ENCODE assay signal across 15 cellular contexts in genomic region chr1:173276922-173277800, GRCh38.
DNase-seq lines count a peak whose midpoint lies in the region; ATAC-seq and TF ChIP-seq lines count a peak whose summit lies in the region.
"Had no signal": no experiment of that assay in that cellular context is flagged by ENCODE, and none has a peak within 500 bp of the region (broad histone marks: within the 10 kb centered on the region; RNA-seq: fewer than 3 reads in every experiment).

No MANE protein-coding gene starts in this region.

- H3K4me3 Mint-ChIP-seq in immature natural killer cell = no peak overlapping the region
- H3K4me3 Mint-ChIP-seq: CD8-positive, alpha-beta memory T cell; type B pancreatic cell had no signal

- peak; percentile 94 for ATAC-seq in GM18520 (IDR thresholded peaks at IDR 0.05; ENCODE audit: unreplicated experiment)
- ATAC-seq in GM19468 (IDR thresholded peaks at IDR 0.05; ENCODE audit: extremely low read depth, unreplicated experiment) = peak; percentile 84
- ATAC-seq in HG02981 (IDR thresholded peaks at IDR 0.05; ENCODE audit: unreplicated experiment) = peak; percentile 86
- ATAC-seq in sciatic nerve = no peak

- no peak overlapping the region for H3K27ac Mint-ChIP-seq in immature natural killer cell
- H3K27ac Mint-ChIP-seq: CD8-positive, alpha-beta memory T cell; type B pancreatic cell had no signal

- no peak overlapping the region for H3K4me3 ChIP-seq in OCI-LY3 (ENCODE audit: low read length)
- H3K4me3 ChIP-seq in Karpas-422 (ENCODE audit: low read length) = no peak overlapping the region
- H3K4me3 ChIP-seq: lung had no signal

- peaks cover 15 to 19% (median 16%) of the 10 kb centered on the region in 3 donors for H3K27me3 Mint-ChIP-seq in immature natural killer cell (ENCODE audit: low read depth in 3 of 3)
- H3K27me3 Mint-ChIP-seq: CD8-positive, alpha-beta memory T cell had no signal

- H3K4me1 ChIP-seq in OCI-LY3 (ENCODE audit: low read length) (peaks cover 14% of the 10 kb centered on the region), Karpas-422 (ENCODE audit: low read length) (no peaks in the 10 kb centered on the region)

- H3K9me3 ChIP-seq in OCI-LY3 (ENCODE audit: insufficient read depth, low read length) = no peaks in the 10 kb centered on the region
- no peaks in the 10 kb centered on the region for H3K9me3 ChIP-seq in Karpas-422 (ENCODE audit: low read length)

- H3K36me3 Mint-ChIP-seq in immature natural killer cell = peaks cover 3 to 13% (median 4%) of the 10 kb centered on the region in 3 donors
- H3K36me3 Mint-ChIP-seq: type B pancreatic cell had no signal

- H4K20me1 ChIP-seq in OCI-LY3 (ENCODE audit: insufficient read depth, low read length) (no peaks in the 10 kb centered on the region), Karpas-422 (ENCODE audit: insufficient read depth, low read depth, low read length) (peaks cover 2% of the 10 kb centered on the region; the same call in 1 of the 2 replicates)

- H3K27ac ChIP-seq in OCI-LY3 (ENCODE audit: low read length) (peak overlapping the region; percentile 7; the same call in 1 of the 2 replicates), Karpas-422 (ENCODE audit: low read length) (no peak overlapping the region)

- H3K4me1 Mint-ChIP-seq in immature natural killer cell = peaks cover 12 to 14% of the 10 kb centered on the region in 2 donors

- peaks cover 0 to 5% (median 0%) of the 10 kb centered on the region in 6 donors for H3K9me3 Mint-ChIP-seq in immature natural killer cell
- H3K9me3 Mint-ChIP-seq: CD8-positive, alpha-beta memory T cell; type B pancreatic cell had no signal

- no peaks in the 10 kb centered on the region for H3K79me2 ChIP-seq in OCI-LY3 (ENCODE audit: low read length)
- H3K79me2 ChIP-seq in Karpas-422 (ENCODE audit: low read length) = no peaks in the 10 kb centered on the region

- no peaks in the 10 kb centered on the region for H3K27me3 ChIP-seq in OCI-LY3 (ENCODE audit: low read depth, low read length)
- no peaks in the 10 kb centered on the region for H3K27me3 ChIP-seq in Karpas-422 (ENCODE audit: low read length)

- H2AFZ ChIP-seq in OCI-LY3 (ENCODE audit: low read depth, low read length) (no peak overlapping the region), Karpas-422 (ENCODE audit: low read length) (no peak overlapping the region)

- no peak for DNase-seq in amniotic stem cell (lab: John Stamatoyannopoulos, UW)
- DNase-seq in sciatic nerve (ENCODE audit: low spot score) = no peak
- no peak for DNase-seq in Karpas-422
- no peak for DNase-seq in immature natural killer cell
- DNase-seq: activated CD4-positive, CD25-positive, alpha-beta regulatory T cell; activated naive CD4-positive, alpha-beta T cell treated with anti-CD3 and anti-CD28 coated beads, Interleukin-2, amount 50 U/mL, for 16 hours; CD8-positive, alpha-beta memory T cell; glutamatergic neuron; NCI-H2171 treated with DMSO at 0.1 percent for 48 hours had no signal

- H3K36me3 ChIP-seq in OCI-LY3 (replicated peaks; ENCODE audit: low read depth, low read length) = no peaks in the 10 kb centered on the region
- no peaks in the 10 kb centered on the region for H3K36me3 ChIP-seq in Karpas-422 (ENCODE audit: insufficient read depth, low read length)

- H3K4me2 ChIP-seq in OCI-LY3 (ENCODE audit: low read length) (peak overlapping the region; percentile 8; the same call in 1 of the 2 replicates), Karpas-422 (ENCODE audit: low read depth, low read length, poor library complexity, severe bottlenecking) (no peak overlapping the region)

- TF ChIP-seq CTCF in OCI-LY3 (IDR thresholded peaks at IDR 0.05; ENCODE audit: low read depth, low read length) = no peak

- no peak overlapping the region for H3K9ac ChIP-seq in OCI-LY3 (ENCODE audit: low read length)
- no peak overlapping the region for H3K9ac ChIP-seq in Karpas-422 (ENCODE audit: low read length)

- H3K9me2 ChIP-seq in Karpas-422 (replicated peaks; ENCODE audit: insufficient read depth, low read length) = no peaks in the 10 kb centered on the region

- intact Hi-C loops in sciatic nerve (cut with DNase I) = no loop called here
